10 cellular contexts compared by ENCODE assay signal in genomic region chr14:23153891-23154796, GRCh38. TPM values are rescaled to one million over a fixed set of nuclear protein-coding genes. Genes with fewer than 3 reads are reported as not detected.
DNase-seq lines count a peak whose midpoint lies in the region; ATAC-seq and TF ChIP-seq lines count a peak whose summit lies in the region.
"Had no signal": no experiment of that assay in that cellular context is flagged by ENCODE, and none has a peak within 500 bp of the region (broad histone marks: within the 10 kb centered on the region; RNA-seq: fewer than 3 reads in every experiment).

No MANE protein-coding gene starts in this region.

- no peaks in the 10 kb centered on the region for H3K36me3 ChIP-seq in thoracic aorta

- in situ Hi-C loops in GM13977 (cut with MboI; ENCODE audit: low pct_unique_long_range_greater_than_20kb, low sequenced_read_pairs, unreplicated experiment): no loop called here

- H3K4me3 ChIP-seq in thoracic aorta: peak overlapping the region; percentile 67
- H3K4me3 ChIP-seq: GM12878 had no signal

- no peaks in the 10 kb centered on the region for H3K9me3 ChIP-seq in thoracic aorta

- ATAC-seq in left lobe of liver (peak; percentile 80), thoracic aorta (ENCODE audit: insufficient number of reproducible peaks, low FRiP score, low read depth) (peak; percentile 90)
- ATAC-seq: GM12878 had no signal

- H3K27ac ChIP-seq in caudate nucleus (ENCODE audit: low read depth, low read length) (peak overlapping the region; percentile 67), thoracic aorta (peak overlapping the region; percentile 91 to 93)

- peaks cover 17 to 45% of the 10 kb centered on the region in 2 donors for H3K4me1 ChIP-seq in thoracic aorta (ENCODE audit: control insufficient read depth in 1 of 2, low read depth in 2 of 2)

- no peaks in the 10 kb centered on the region for H3K27me3 ChIP-seq in thoracic aorta (replicated peaks; ENCODE audit: insufficient read depth)

- DNase-seq in AG09319 (ENCODE audit: extremely low read depth, low read depth) (peak; percentile 88), M059J (ENCODE audit: low read depth) (peak; percentile 83), caudate nucleus (lab: John Stamatoyannopoulos, UW) (peak in 9 of 61 donors; percentile 12 to 89 (median 22)), left lobe of liver (ENCODE audit: low spot score) (peak; percentile 68), thoracic aorta (ENCODE audit: low spot score) (peak; percentile 78), NCI-H524 treated with DMSO at 0.1 percent for 48 hours (lab: John Stamatoyannopoulos, UW) (no peak), GM13977 (ENCODE audit: low spot score) (no peak)
- DNase-seq in activated effector memory CD4-positive, alpha-beta T cell treated with Interleukin-2 at 50 U/mL for 16 hours: no peak
- DNase-seq: activated T-cell treated with anti-CD3 and anti-CD28 coated beads, Interleukin-2, amount 50 U/mL, for 72 hours had no signal

- TF ChIP-seq CTCF in AG09319 (IDR thresholded peaks at IDR 0.05; ENCODE audit: low read depth, low read length) (no peak), thoracic aorta (IDR thresholded peaks at IDR 0.05) (no peak), GM13977 (IDR thresholded peaks at IDR 0.05; ENCODE audit: extremely low read depth, insufficient read depth, missing control alignments) (no peak)

RNA-seq across cellular contexts. Expression of gene SLC7A8, which starts 29.3 kb away (rescaled TPM):
- total RNA-seq in M059J (2014; rRNA removed; shearing (Covaris generic)): 3.0 and 4.0 TPM in 2 replicates
- 6.7 TPM for total RNA-seq in left lobe of liver
- total RNA-seq in thoracic aorta: 10 to 100 TPM; 18.4 to 28.0 TPM

RNA-seq across cellular contexts. Expression of gene CEBPE, which starts 35.1 kb away (rescaled TPM):
- total RNA-seq in M059J (2014; rRNA removed; shearing (Covaris generic)): not detected in 2 replicates
- total RNA-seq in left lobe of liver: not detected
- total RNA-seq in thoracic aorta: not detected

RNA-seq across cellular contexts. Expression of gene CIROP, which starts 49.4 kb away (rescaled TPM):
- total RNA-seq in M059J (2014; rRNA removed; shearing (Covaris generic)): not detected in 2 replicates
- not detected for total RNA-seq in left lobe of liver
- 1 to 10 TPM in 1 of 2 donors, not detected in 1; 1.1 TPM for total RNA-seq in thoracic aorta
- total RNA-seq: activated T-cell treated with anti-CD3 and anti-CD28 coated beads, Interleukin-2, amount 50 U/mL, for 72 hours; GM12878 had no signal

RNA-seq across cellular contexts. Expression of gene C14orf119, which starts 58.8 kb away (rescaled TPM):
- 67.5 and 78.5 TPM in 2 replicates for total RNA-seq in M059J (2014; rRNA removed; shearing (Covaris generic))
- total RNA-seq in left lobe of liver: 14.4 TPM
- 10 to 100 TPM; 18.0 to 18.4 TPM for total RNA-seq in thoracic aorta

RNA-seq across cellular contexts. Expression of gene ACIN1, which starts 59.2 kb away (rescaled TPM):
- 47.1 and 64.0 TPM in 2 replicates for total RNA-seq in M059J (2014; rRNA removed; shearing (Covaris generic))
- total RNA-seq in left lobe of liver: 48.2 TPM
- 100 to 1,000 TPM; 117 to 154 TPM for total RNA-seq in thoracic aorta

Comparison
In these comparisons a context has a peak if more than half of its experiments do, and no peak if none do; other contexts are left out.
1. DNase-seq: peak in AG09319 (single experiment), M059J (single experiment), left lobe of liver (single experiment) and thoracic aorta (single experiment); none in NCI-H524 treated with DMSO at 0.1 percent for 48 hours (single experiment), activated effector memory CD4-positive, alpha-beta T cell treated with Interleukin-2 at 50 U/mL for 16 hours (single experiment) and GM13977 (single experiment).